In the genomic region with DNA sequence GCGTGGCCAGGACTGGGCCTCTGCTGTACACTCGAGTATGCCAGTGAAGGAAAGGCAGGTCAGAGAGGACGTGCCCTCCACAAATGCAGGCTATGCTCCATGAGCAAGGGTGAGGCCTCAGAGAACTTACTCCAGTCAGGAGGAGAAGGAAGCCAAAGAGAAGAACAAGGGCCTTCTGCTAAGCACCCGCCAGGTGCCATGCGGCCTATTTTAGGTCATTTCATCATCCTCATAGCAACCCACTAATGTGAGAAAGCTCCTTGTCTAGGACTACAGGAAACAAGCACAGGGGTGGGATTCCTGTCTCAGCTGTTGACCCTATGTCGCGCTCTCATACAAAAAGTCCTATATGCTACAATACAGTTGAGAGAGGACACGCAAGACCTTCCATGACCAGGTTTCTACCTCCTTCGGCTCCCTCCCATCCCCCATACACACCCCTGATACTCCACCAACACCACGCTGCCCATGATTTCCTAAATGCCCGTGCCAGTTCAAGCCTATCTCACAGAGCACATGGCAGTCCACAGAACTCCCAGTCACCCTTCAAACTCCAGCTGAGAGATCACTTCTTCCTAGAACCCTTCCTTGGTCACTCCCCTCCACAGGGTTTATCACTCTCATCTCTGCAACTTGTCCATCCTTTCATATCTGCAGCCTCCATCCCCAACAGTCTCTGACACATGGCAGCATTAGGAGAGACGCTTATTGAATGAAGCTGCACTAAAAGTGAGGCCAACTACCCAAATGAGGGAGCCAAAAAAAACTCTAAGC, we compare ENCODE assay signal across 1 cellular context.
TF ChIP-seq lines count a peak whose summit lies in the region.

No MANE protein-coding gene starts in this region.

TF ChIP-seq in K562, 482 proteins besides CTCF, POLR2A, EP300 and RAD21 (continued from another document and continues in another):
- TF ChIP-seq, protein P1, sequence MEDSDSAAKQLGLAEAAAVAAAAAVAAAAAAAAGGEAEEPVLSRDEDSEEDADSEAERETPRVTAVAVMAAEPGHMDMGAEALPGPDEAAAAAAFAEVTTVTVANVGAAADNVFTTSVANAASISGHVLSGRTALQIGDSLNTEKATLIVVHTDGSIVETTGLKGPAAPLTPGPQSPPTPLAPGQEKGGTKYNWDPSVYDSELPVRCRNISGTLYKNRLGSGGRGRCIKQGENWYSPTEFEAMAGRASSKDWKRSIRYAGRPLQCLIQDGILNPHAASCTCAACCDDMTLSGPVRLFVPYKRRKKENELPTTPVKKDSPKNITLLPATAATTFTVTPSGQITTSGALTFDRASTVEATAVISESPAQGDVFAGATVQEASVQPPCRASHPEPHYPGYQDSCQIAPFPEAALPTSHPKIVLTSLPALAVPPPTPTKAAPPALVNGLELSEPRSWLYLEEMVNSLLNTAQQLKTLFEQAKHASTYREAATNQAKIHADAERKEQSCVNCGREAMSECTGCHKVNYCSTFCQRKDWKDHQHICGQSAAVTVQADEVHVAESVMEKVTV (CRISPR knock-in tag; IDR thresholded peaks at IDR 0.05) = no peak
- TF ChIP-seq, protein P2, sequence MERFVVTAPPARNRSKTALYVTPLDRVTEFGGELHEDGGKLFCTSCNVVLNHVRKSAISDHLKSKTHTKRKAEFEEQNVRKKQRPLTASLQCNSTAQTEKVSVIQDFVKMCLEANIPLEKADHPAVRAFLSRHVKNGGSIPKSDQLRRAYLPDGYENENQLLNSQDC (CRISPR knock-in tag; IDR thresholded peaks at IDR 0.05) = no peak
- TF ChIP-seq RFX7 (CRISPR knock-in tag; IDR thresholded peaks at IDR 0.05) = no peak
- TF ChIP-seq SMARCC2 (IDR thresholded peaks at IDR 0.05; ENCODE audit: low read depth) = no peak
- TF ChIP-seq NR1H2 (CRISPR knock-in tag; IDR thresholded peaks at IDR 0.05) = no peak
- TF ChIP-seq, protein P3, sequence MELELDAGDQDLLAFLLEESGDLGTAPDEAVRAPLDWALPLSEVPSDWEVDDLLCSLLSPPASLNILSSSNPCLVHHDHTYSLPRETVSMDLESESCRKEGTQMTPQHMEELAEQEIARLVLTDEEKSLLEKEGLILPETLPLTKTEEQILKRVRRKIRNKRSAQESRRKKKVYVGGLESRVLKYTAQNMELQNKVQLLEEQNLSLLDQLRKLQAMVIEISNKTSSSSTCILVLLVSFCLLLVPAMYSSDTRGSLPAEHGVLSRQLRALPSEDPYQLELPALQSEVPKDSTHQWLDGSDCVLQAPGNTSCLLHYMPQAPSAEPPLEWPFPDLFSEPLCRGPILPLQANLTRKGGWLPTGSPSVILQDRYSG (tag; conservative IDR thresholded peaks at IDR 0.05; ENCODE audit: low read depth) = no peak
- TF ChIP-seq ZNF79 (CRISPR knock-in tag; IDR thresholded peaks at IDR 0.05; ENCODE audit: low read depth) = no peak
- TF ChIP-seq, protein P4, sequence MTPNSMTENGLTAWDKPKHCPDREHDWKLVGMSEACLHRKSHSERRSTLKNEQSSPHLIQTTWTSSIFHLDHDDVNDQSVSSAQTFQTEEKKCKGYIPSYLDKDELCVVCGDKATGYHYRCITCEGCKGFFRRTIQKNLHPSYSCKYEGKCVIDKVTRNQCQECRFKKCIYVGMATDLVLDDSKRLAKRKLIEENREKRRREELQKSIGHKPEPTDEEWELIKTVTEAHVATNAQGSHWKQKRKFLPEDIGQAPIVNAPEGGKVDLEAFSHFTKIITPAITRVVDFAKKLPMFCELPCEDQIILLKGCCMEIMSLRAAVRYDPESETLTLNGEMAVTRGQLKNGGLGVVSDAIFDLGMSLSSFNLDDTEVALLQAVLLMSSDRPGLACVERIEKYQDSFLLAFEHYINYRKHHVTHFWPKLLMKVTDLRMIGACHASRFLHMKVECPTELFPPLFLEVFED (CRISPR knock-in tag; conservative IDR thresholded peaks at IDR 0.05) = peak; percentile 42; the same call in 1 of the 2 replicates
- peak; percentile 79 for TF ChIP-seq GATA2 (CRISPR knock-in tag; IDR thresholded peaks at IDR 0.05)
- no peak for TF ChIP-seq CBX3 (IDR thresholded peaks at IDR 0.05; ENCODE audit: borderline replicate concordance in 1 of 2, low read length in 2 of 2)
- no peak for TF ChIP-seq SAFB (IDR thresholded peaks at IDR 0.05; ENCODE audit: borderline replicate concordance, low read depth, low read length)
- no peak for TF ChIP-seq HNRNPH1 (optimal IDR thresholded peaks at IDR 0.05; ENCODE audit: low read depth, low read length)
- no peak for TF ChIP-seq ZNF354B (CRISPR knock-in tag; IDR thresholded peaks at IDR 0.05)
- no peak for TF ChIP-seq FOXK1 (CRISPR knock-in tag; IDR thresholded peaks at IDR 0.05; ENCODE audit: borderline replicate concordance)
- no peak for TF ChIP-seq HCFC1 (IDR thresholded peaks at IDR 0.05; ENCODE audit: low read depth, low read length)
- peak; percentile 16 to 96; a peak in 3 of 4 replicates for TF ChIP-seq RCOR1 (IDR thresholded peaks at IDR 0.05; ENCODE audit: borderline replicate concordance in 1 of 2, low read depth in 2 of 2, low read length in 2 of 2)
- TF ChIP-seq, protein P5, sequence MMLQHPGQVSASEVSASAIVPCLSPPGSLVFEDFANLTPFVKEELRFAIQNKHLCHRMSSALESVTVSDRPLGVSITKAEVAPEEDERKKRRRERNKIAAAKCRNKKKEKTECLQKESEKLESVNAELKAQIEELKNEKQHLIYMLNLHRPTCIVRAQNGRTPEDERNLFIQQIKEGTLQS (IDR thresholded peaks at IDR 0.05) = peak; percentile 66
- TF ChIP-seq, protein P5 (CRISPR knock-in tag; conservative IDR thresholded peaks at IDR 0.05) = no peak
- 0 out of 2 replicates have a peak, but pooled peaks have one; percentile 39 for TF ChIP-seq NFRKB (IDR thresholded peaks at IDR 0.05; ENCODE audit: low read depth)
- TF ChIP-seq EHMT2 (IDR thresholded peaks at IDR 0.05) = peak; percentile 80
- TF ChIP-seq NCOA1 (IDR thresholded peaks at IDR 0.05; ENCODE audit: low read depth) = peak; percentile 43; the same call in 1 of the 2 replicates
- TF ChIP-seq PHF21A (IDR thresholded peaks at IDR 0.05; ENCODE audit: borderline replicate concordance, low read depth) = no peak
- TF ChIP-seq, protein P6, sequence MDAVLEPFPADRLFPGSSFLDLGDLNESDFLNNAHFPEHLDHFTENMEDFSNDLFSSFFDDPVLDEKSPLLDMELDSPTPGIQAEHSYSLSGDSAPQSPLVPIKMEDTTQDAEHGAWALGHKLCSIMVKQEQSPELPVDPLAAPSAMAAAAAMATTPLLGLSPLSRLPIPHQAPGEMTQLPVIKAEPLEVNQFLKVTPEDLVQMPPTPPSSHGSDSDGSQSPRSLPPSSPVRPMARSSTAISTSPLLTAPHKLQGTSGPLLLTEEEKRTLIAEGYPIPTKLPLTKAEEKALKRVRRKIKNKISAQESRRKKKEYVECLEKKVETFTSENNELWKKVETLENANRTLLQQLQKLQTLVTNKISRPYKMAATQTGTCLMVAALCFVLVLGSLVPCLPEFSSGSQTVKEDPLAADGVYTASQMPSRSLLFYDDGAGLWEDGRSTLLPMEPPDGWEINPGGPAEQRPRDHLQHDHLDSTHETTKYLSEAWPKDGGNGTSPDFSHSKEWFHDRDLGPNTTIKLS (IDR thresholded peaks at IDR 0.05; ENCODE audit: borderline replicate concordance, low read depth) = no peak; the same call in 1 of the 2 replicates
- no peak for TF ChIP-seq KDM4B (IDR thresholded peaks at IDR 0.05; ENCODE audit: borderline replicate concordance in 2 of 2, low read depth in 1 of 2)
- TF ChIP-seq FOXJ3 (CRISPR knock-in tag; IDR thresholded peaks at IDR 0.05) = no peak
- TF ChIP-seq, protein P7, sequence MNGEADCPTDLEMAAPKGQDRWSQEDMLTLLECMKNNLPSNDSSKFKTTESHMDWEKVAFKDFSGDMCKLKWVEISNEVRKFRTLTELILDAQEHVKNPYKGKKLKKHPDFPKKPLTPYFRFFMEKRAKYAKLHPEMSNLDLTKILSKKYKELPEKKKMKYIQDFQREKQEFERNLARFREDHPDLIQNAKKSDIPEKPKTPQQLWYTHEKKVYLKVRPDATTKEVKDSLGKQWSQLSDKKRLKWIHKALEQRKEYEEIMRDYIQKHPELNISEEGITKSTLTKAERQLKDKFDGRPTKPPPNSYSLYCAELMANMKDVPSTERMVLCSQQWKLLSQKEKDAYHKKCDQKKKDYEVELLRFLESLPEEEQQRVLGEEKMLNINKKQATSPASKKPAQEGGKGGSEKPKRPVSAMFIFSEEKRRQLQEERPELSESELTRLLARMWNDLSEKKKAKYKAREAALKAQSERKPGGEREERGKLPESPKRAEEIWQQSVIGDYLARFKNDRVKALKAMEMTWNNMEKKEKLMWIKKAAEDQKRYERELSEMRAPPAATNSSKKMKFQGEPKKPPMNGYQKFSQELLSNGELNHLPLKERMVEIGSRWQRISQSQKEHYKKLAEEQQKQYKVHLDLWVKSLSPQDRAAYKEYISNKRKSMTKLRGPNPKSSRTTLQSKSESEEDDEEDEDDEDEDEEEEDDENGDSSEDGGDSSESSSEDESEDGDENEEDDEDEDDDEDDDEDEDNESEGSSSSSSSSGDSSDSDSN (IDR thresholded peaks at IDR 0.05; ENCODE audit: borderline replicate concordance in 1 of 2, low read depth in 2 of 2, low read length in 2 of 2) = no peak
- TF ChIP-seq, protein P8, sequence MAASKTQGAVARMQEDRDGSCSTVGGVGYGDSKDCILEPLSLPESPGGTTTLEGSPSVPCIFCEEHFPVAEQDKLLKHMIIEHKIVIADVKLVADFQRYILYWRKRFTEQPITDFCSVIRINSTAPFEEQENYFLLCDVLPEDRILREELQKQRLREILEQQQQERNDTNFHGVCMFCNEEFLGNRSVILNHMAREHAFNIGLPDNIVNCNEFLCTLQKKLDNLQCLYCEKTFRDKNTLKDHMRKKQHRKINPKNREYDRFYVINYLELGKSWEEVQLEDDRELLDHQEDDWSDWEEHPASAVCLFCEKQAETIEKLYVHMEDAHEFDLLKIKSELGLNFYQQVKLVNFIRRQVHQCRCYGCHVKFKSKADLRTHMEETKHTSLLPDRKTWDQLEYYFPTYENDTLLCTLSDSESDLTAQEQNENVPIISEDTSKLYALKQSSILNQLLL (CRISPR knock-in tag; IDR thresholded peaks at IDR 0.05; ENCODE audit: borderline replicate concordance) = no peak
- no peak for TF ChIP-seq HDAC6 (IDR thresholded peaks at IDR 0.05; ENCODE audit: low read depth, low read length)
- TF ChIP-seq HMG20A (CRISPR knock-in tag; conservative IDR thresholded peaks at IDR 0.05) = no peak
- TF ChIP-seq NUFIP1 (IDR thresholded peaks at IDR 0.05; ENCODE audit: partially characterized antibody) = no peak
- TF ChIP-seq, protein P9, sequence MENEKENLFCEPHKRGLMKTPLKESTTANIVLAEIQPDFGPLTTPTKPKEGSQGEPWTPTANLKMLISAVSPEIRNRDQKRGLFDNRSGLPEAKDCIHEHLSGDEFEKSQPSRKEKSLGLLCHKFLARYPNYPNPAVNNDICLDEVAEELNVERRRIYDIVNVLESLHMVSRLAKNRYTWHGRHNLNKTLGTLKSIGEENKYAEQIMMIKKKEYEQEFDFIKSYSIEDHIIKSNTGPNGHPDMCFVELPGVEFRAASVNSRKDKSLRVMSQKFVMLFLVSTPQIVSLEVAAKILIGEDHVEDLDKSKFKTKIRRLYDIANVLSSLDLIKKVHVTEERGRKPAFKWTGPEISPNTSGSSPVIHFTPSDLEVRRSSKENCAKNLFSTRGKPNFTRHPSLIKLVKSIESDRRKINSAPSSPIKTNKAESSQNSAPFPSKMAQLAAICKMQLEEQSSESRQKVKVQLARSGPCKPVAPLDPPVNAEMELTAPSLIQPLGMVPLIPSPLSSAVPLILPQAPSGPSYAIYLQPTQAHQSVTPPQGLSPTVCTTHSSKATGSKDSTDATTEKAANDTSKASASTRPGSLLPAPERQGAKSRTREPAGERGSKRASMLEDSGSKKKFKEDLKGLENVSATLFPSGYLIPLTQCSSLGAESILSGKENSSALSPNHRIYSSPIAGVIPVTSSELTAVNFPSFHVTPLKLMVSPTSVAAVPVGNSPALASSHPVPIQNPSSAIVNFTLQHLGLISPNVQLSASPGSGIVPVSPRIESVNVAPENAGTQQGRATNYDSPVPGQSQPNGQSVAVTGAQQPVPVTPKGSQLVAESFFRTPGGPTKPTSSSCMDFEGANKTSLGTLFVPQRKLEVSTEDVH (IDR thresholded peaks at IDR 0.05; ENCODE audit: low read depth, partially characterized antibody) = peak; percentile 25
- TF ChIP-seq EZH2 (IDR thresholded peaks at IDR 0.05; ENCODE audit: borderline replicate concordance, low read depth, low read length) = no peak
